In genomic region chr10:3119796-3120459, GRCh38 we compare ENCODE assay signal across 10 cellular contexts. TPM values are rescaled to one million over a fixed set of nuclear protein-coding genes. Genes with fewer than 3 reads are reported as not detected.
DNase-seq lines count a peak whose midpoint lies in the region; ATAC-seq and TF ChIP-seq lines count a peak whose summit lies in the region.
"Had no signal": no experiment of that assay in that cellular context is flagged by ENCODE, and none has a peak within 500 bp of the region (broad histone marks: within the 10 kb centered on the region; RNA-seq: fewer than 3 reads in every experiment).

No MANE protein-coding gene starts in this region.

- H3K27me3 Mint-ChIP-seq in stimulated activated naive B cell treated with anti-CD40 and anti-IgM and Interleukin-4, amounts not matched to agents 10 μg/mL and 1 μg/mL and 100 μg/mL, for 72 hours, result no peaks in the 10 kb centered on the region
- H3K27me3 Mint-ChIP-seq in activated CD4-positive, alpha-beta memory T cell treated with anti-CD3 and anti-CD28 coated beads for 36 hours, result no peaks in the 10 kb centered on the region

- no peaks in the 10 kb centered on the region for H3K4me1 Mint-ChIP-seq in stimulated activated naive B cell treated with anti-CD40 and anti-IgM and Interleukin-4, amounts not matched to agents 10 μg/mL and 1 μg/mL and 100 μg/mL, for 72 hours
- H3K4me1 Mint-ChIP-seq in activated CD4-positive, alpha-beta memory T cell treated with anti-CD3 and anti-CD28 coated beads for 36 hours (ENCODE audit: low read depth), result no peaks in the 10 kb centered on the region

- peak in 1 of 2 donors; percentile 38 for ATAC-seq in stimulated activated naive B cell treated with anti-CD40 and anti-IgM and Interleukin-4, amounts not matched to agents 10 μg/mL and 1 μg/mL and 100 μg/mL, for 72 hours (replicated peaks)
- ATAC-seq in HG02571 (IDR thresholded peaks at IDR 0.05; ENCODE audit: unreplicated experiment), result no peak

- POLR2A ChIA-PET in activated CD4-positive, alpha-beta memory T cell treated with anti-CD3 and anti-CD28 coated beads for 36 hours (lab: Charles Lee), result interaction anchor here (0.7 kb wide), 1 partner anchor 135 kb away, joined by 3 read pairs; no protein-coding TSS in a partner anchor

- no peak overlapping the region for H3K4me3 ChIP-seq in fibroblast of mammary gland (ENCODE audit: control insufficient read depth, low read depth, low read length)

- intact Hi-C loops in activated CD4-positive, alpha-beta memory T cell treated with anti-CD3 and anti-CD28 coated beads for 36 hours (cut with micrococcal nuclease), result no loop called here

- H3K4me3 Mint-ChIP-seq in stimulated activated naive B cell treated with anti-CD40 and anti-IgM and Interleukin-4, amounts not matched to agents 10 μg/mL and 1 μg/mL and 100 μg/mL, for 72 hours, result no peak overlapping the region
- H3K4me3 Mint-ChIP-seq in activated CD4-positive, alpha-beta memory T cell treated with anti-CD3 and anti-CD28 coated beads for 36 hours, result no peak overlapping the region

- CTCF ChIA-PET in activated CD4-positive, alpha-beta memory T cell treated with anti-CD3 and anti-CD28 coated beads for 36 hours (lab: Charles Lee), result no interaction called here

- DNase-seq in SIG-M5 treated with dmso at 0.1 percent for 504 hours (lab: John Stamatoyannopoulos, UW; ENCODE audit: unreplicated experiment) (peak; percentile 21), SIG-M5 (lab: John Stamatoyannopoulos, UW) (no peak), RKO (ENCODE audit: low spot score) (peak; percentile 66), fibroblast of mammary gland (ENCODE audit: low read depth) (peak; percentile 55), NCI-H187 treated with DMSO at 0.1 percent for 48 hours (lab: John Stamatoyannopoulos, UW) (no peak)
- no peak for DNase-seq in stimulated activated naive B cell treated with anti-CD40 and anti-IgM and Interleukin-4, amounts not matched to agents 10 μg/mL and 1 μg/mL and 100 μg/mL, for 72 hours
- DNase-seq in activated CD4-positive, alpha-beta memory T cell treated with anti-CD3 and anti-CD28 coated beads for 36 hours, result no peak
- DNase-seq: C1 segment of cervical spinal cord, SHP77 treated with DMSO at 0.1 percent for 48 hours had no signal

- no peaks in the 10 kb centered on the region for H3K9me3 Mint-ChIP-seq in stimulated activated naive B cell treated with anti-CD40 and anti-IgM and Interleukin-4, amounts not matched to agents 10 μg/mL and 1 μg/mL and 100 μg/mL, for 72 hours
- no peaks in the 10 kb centered on the region for H3K9me3 Mint-ChIP-seq in activated CD4-positive, alpha-beta memory T cell treated with anti-CD3 and anti-CD28 coated beads for 36 hours

- peaks cover 67 to 78% of the 10 kb centered on the region in 2 donors for H3K36me3 Mint-ChIP-seq in stimulated activated naive B cell treated with anti-CD40 and anti-IgM and Interleukin-4, amounts not matched to agents 10 μg/mL and 1 μg/mL and 100 μg/mL, for 72 hours
- H3K36me3 Mint-ChIP-seq in activated CD4-positive, alpha-beta memory T cell treated with anti-CD3 and anti-CD28 coated beads for 36 hours, result peaks cover 71% of the 10 kb centered on the region

- H3K27ac Mint-ChIP-seq in stimulated activated naive B cell treated with anti-CD40 and anti-IgM and Interleukin-4, amounts not matched to agents 10 μg/mL and 1 μg/mL and 100 μg/mL, for 72 hours, result peak overlapping the region; percentile 47
- no peak overlapping the region for H3K27ac Mint-ChIP-seq in activated CD4-positive, alpha-beta memory T cell treated with anti-CD3 and anti-CD28 coated beads for 36 hours

- TF ChIP-seq CTCF in fibroblast of mammary gland (conservative IDR thresholded peaks at IDR 0.05; ENCODE audit: control insufficient read depth, insufficient read depth, low read depth, low read length), result peak; percentile 50

RNA-seq across cellular contexts. Expression of gene PFKP, which starts 52.6 kb away (rescaled TPM):
- 100 to 1,000 TPM; 175 to 176 TPM for total RNA-seq in activated CD4-positive, alpha-beta memory T cell treated with anti-CD3 and anti-CD28 coated beads for 36 hours

RNA-seq across cellular contexts. Expression of gene PITRM1, which starts 52.7 kb away (rescaled TPM):
- 100 to 1,000 TPM; 103 to 109 TPM for total RNA-seq in activated CD4-positive, alpha-beta memory T cell treated with anti-CD3 and anti-CD28 coated beads for 36 hours

Comparison
In these comparisons a context has a peak if more than half of its experiments do, and no peak if none do; other contexts are left out.
1. DNase-seq: peak in SIG-M5 treated with dmso at 0.1 percent for 504 hours (single experiment), RKO (single experiment) and fibroblast of mammary gland (single experiment); none in SIG-M5 (single experiment), stimulated activated naive B cell treated with anti-CD40 and anti-IgM and Interleukin-4, amounts not matched to agents 10 μg/mL and 1 μg/mL and 100 μg/mL, for 72 hours (single experiment), activated CD4-positive, alpha-beta memory T cell treated with anti-CD3 and anti-CD28 coated beads for 36 hours (single experiment) and NCI-H187 treated with DMSO at 0.1 percent for 48 hours (single experiment).